ENCODE assay signal across 1 cellular context in the genomic region with DNA sequence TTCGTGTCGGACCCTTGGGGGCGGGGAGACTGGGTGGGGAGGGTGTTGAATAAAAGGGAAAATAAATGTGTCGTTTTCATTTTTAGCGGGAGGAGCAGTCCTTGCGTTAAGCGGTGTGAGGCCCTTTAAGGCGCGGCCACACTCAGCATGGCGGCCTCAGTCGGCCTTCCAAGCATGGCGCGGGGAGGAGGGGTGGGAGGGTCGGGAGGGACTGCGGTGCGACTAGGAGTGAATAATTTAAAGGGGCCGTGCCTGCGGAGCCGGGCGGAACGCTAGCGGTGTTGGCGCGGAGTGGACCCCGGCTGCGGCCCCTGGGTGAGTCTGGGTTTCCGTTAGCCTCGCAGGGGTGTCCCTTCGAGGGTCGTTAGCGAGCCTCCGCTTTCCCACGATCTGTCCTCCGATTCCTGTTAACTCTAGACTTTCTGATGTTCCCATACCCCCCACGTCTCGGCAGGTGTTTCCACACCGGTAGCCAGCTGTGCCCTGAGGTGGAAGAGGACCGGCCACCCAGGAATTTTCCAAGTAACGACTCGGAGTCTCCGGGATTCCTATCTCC.
TF ChIP-seq lines count a peak whose summit lies in the region.

No MANE protein-coding gene starts in this region.

TF ChIP-seq in GM12878, 131 proteins besides CTCF, POLR2A, EP300 and RAD21 (continued from another document and continues in another):
- TF ChIP-seq EZH2 (IDR thresholded peaks at IDR 0.05; ENCODE audit: borderline replicate concordance, control insufficient read depth, low read depth, low read length) (no peak), MTA3 (IDR thresholded peaks at IDR 0.05; ENCODE audit: borderline replicate concordance, low read length) (no peak), EED (IDR thresholded peaks at IDR 0.05; ENCODE audit: low read depth) (no peak), ELK1 (IDR thresholded peaks at IDR 0.05; ENCODE audit: low read depth, low read length) (no peak), STAT1 (conservative IDR thresholded peaks at IDR 0.05) (no peak), RAD51 (IDR thresholded peaks at IDR 0.05) (no peak), IRF5 (IDR thresholded peaks at IDR 0.05; ENCODE audit: borderline replicate concordance) (no peak), BCLAF1 (IDR thresholded peaks at IDR 0.05) (no peak), ATF3 (IDR thresholded peaks at IDR 0.05; ENCODE audit: borderline replicate concordance, extremely low read depth, low read depth, low read length) (no peak), NFXL1 (IDR thresholded peaks at IDR 0.05; ENCODE audit: borderline replicate concordance) (no peak), PRDM15 (CRISPR knock-in tag; IDR thresholded peaks at IDR 0.05) (no peak), POU2F2 (IDR thresholded peaks at IDR 0.05; ENCODE audit: borderline replicate concordance, low read depth, low read length) (no peak), JUND (IDR thresholded peaks at IDR 0.05; ENCODE audit: low read depth, low read length) (no peak), HCFC1 (IDR thresholded peaks at IDR 0.05; ENCODE audit: low read length) (peak; percentile 87), CUX1 (IDR thresholded peaks at IDR 0.05; ENCODE audit: insufficient replicate concordance, low read depth, low read length) (peak; percentile 45), HDAC6 (IDR thresholded peaks at IDR 0.05; ENCODE audit: unreplicated experiment) (no peak), TCF7 (IDR thresholded peaks at IDR 0.05; ENCODE audit: borderline replicate concordance) (no peak), RELA (IDR thresholded peaks at IDR 0.05; ENCODE audit: borderline replicate concordance, partially characterized antibody) (no peak), LARP7 (IDR thresholded peaks at IDR 0.05) (no peak), DPF2 (IDR thresholded peaks at IDR 0.05) (no peak), IKZF1 (conservative IDR thresholded peaks at IDR 0.05) (no peak), ETV6 (conservative IDR thresholded peaks at IDR 0.05 in 1 of 2, IDR thresholded peaks at IDR 0.05 in 1 of 2; ENCODE audit: borderline replicate concordance in 1 of 2, low read depth in 1 of 2) (no peak), RBBP5 (conservative IDR thresholded peaks at IDR 0.05) (no peak), NR2C2 (IDR thresholded peaks at IDR 0.05; ENCODE audit: borderline replicate concordance, control insufficient read depth, insufficient read length, low read depth) (no peak), ATF2 (IDR thresholded peaks at IDR 0.05; ENCODE audit: low read length) (no peak), BACH1 (IDR thresholded peaks at IDR 0.05; ENCODE audit: borderline replicate concordance) (no peak), FOXM1 (IDR thresholded peaks at IDR 0.05; ENCODE audit: low read depth, low read length) (no peak), NFIC (IDR thresholded peaks at IDR 0.05; ENCODE audit: low read depth, low read length) (no peak), YY1 (IDR thresholded peaks at IDR 0.05; ENCODE audit: low read depth, low read length) (peak; percentile 99), RFX5 (IDR thresholded peaks at IDR 0.05; ENCODE audit: low read depth, low read length) (no peak), PML (IDR thresholded peaks at IDR 0.05; ENCODE audit: low read length) (no peak), TARDBP (IDR thresholded peaks at IDR 0.05; ENCODE audit: borderline replicate concordance) (no peak), KDM1A (IDR thresholded peaks at IDR 0.05; ENCODE audit: borderline replicate concordance) (no peak), ZZZ3 (IDR thresholded peaks at IDR 0.05; ENCODE audit: control insufficient read depth, insufficient read length, low read depth) (no peak)
- TF ChIP-seq, protein P1, sequence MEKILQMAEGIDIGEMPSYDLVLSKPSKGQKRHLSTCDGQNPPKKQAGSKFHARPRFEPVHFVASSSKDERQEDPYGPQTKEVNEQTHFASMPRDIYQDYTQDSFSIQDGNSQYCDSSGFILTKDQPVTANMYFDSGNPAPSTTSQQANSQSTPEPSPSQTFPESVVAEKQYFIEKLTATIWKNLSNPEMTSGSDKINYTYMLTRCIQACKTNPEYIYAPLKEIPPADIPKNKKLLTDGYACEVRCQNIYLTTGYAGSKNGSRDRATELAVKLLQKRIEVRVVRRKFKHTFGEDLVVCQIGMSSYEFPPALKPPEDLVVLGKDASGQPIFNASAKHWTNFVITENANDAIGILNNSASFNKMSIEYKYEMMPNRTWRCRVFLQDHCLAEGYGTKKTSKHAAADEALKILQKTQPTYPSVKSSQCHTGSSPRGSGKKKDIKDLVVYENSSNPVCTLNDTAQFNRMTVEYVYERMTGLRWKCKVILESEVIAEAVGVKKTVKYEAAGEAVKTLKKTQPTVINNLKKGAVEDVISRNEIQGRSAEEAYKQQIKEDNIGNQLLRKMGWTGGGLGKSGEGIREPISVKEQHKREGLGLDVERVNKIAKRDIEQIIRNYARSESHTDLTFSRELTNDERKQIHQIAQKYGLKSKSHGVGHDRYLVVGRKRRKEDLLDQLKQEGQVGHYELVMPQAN (conservative IDR thresholded peaks at IDR 0.05): no peak; the same call in 1 of the 2 replicates
- TF ChIP-seq, protein P2, sequence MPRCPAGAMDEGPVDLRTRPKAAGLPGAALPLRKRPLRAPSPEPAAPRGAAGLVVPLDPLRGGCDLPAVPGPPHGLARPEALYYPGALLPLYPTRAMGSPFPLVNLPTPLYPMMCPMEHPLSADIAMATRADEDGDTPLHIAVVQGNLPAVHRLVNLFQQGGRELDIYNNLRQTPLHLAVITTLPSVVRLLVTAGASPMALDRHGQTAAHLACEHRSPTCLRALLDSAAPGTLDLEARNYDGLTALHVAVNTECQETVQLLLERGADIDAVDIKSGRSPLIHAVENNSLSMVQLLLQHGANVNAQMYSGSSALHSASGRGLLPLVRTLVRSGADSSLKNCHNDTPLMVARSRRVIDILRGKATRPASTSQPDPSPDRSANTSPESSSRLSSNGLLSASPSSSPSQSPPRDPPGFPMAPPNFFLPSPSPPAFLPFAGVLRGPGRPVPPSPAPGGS (IDR thresholded peaks at IDR 0.05; ENCODE audit: borderline replicate concordance, insufficient read depth, low read depth, low read length, poor library complexity, severe bottlenecking): no peak
